ENCODE assay signal across 15 cellular contexts in the genomic region with DNA sequence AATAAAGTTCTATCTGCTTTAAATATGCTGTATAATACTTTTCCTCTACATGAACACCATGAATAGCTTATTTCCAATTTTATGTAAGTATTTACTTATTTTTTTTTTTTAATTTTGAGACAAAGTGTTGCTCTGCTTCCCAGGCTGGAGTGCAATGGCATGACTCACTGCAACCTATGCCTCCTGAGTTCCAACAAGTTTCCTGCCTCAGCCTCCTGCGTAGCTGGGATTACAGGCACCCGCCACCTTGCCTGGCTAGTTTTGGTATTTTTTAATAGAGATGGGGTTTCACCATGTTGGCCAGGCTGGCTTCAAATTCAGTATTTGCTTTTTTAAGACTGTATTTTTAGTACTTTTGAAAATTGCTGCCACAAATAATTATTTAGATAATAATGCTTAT.
DNase-seq lines count a peak whose midpoint lies in the region; ATAC-seq and TF ChIP-seq lines count a peak whose summit lies in the region.
"Had no signal": no experiment of that assay in that cellular context is flagged by ENCODE, and none has a peak within 500 bp of the region (broad histone marks: within the 10 kb centered on the region; RNA-seq: fewer than 3 reads in every experiment).

No MANE protein-coding gene starts in this region.

- no peak overlapping the region for H2BK120ac ChIP-seq in trophoblast cell (ENCODE audit: insufficient read depth, low read length, poor library complexity)

- H3K14ac ChIP-seq in trophoblast cell (ENCODE audit: low read length): no peak overlapping the region

- WGBS in trophoblast cell (ENCODE audit: extremely low coverage, insufficient coverage, insufficient read length): no CpG with 5 or more reads among the region's 2 CpGs

- peaks cover 2% of the 10 kb centered on the region for H3K79me1 ChIP-seq in trophoblast cell (ENCODE audit: low read length)

- no peak overlapping the region for H3K9ac ChIP-seq in trophoblast cell (ENCODE audit: low read length)
- H3K9ac ChIP-seq: BLaER1 treated with 17β-estradiol and CSF1 and Interleukin-3, amounts not matched to agents 10 nM and 100 nM had no signal

- H3K4ac ChIP-seq in trophoblast cell (ENCODE audit: low read depth, low read length): no peak overlapping the region

- H4K91ac ChIP-seq in trophoblast cell (ENCODE audit: low read depth, low read length): no peak overlapping the region

- H3K4me1 ChIP-seq in trophoblast cell (ENCODE audit: control insufficient read depth in 1 of 2, insufficient read depth in 2 of 2, low read length in 2 of 2): peaks cover 0 to 2% of the 10 kb centered on the region in 2 experiments
- H3K4me1 ChIP-seq: BLaER1 treated with 17β-estradiol and CSF1 and Interleukin-3, amounts not matched to agents 10 nM and 100 nM had no signal

- H4K12ac ChIP-seq in trophoblast cell (ENCODE audit: low read depth, low read length): no peak overlapping the region

- TF ChIP-seq CTCF in epithelial cell of esophagus (IDR thresholded peaks at IDR 0.05; ENCODE audit: insufficient read depth, low read depth, low read length, missing control alignments): no peak

- ATAC-seq in GM19455 (IDR thresholded peaks at IDR 0.05; ENCODE audit: unreplicated experiment): no peak
- ATAC-seq: GM23338 had no signal

- H2AK5ac ChIP-seq in trophoblast cell (ENCODE audit: low read length): no peak overlapping the region

- H3K27me3 ChIP-seq in trophoblast cell (ENCODE audit: insufficient read depth, low read length): no peaks in the 10 kb centered on the region
- H3K27me3 ChIP-seq: BLaER1 treated with 17β-estradiol and CSF1 and Interleukin-3, amounts not matched to agents 10 nM and 100 nM had no signal

- H3K23ac ChIP-seq in trophoblast cell (ENCODE audit: low read length): no peak overlapping the region

- H2BK12ac ChIP-seq in trophoblast cell (ENCODE audit: low read length): no peak overlapping the region

- H3K4me2 ChIP-seq in trophoblast cell (ENCODE audit: low read length): no peak overlapping the region
- H3K4me2 ChIP-seq: BLaER1 treated with 17β-estradiol and CSF1 and Interleukin-3, amounts not matched to agents 10 nM and 100 nM; GM23338 had no signal

- DNase-seq in EL (peak; percentile 32), M059J (ENCODE audit: low read depth) (peak; percentile 6), epithelial cell of esophagus (ENCODE audit: low read depth) (peak; percentile 58), trophoblast cell (peak; percentile 63 to 74), NCI-H1694 treated with DMSO at 0.1 percent for 48 hours (lab: John Stamatoyannopoulos, UW) (no peak), GM03348 (ENCODE audit: low spot score) (no peak), HPDE6-E6E7 (ENCODE audit: extremely low spot score) (no peak)
- DNase-seq: ACHN; CD4-positive, CD25-positive, alpha-beta regulatory T cell; DMS53; GF-D8; H7 had no signal

- H3K18ac ChIP-seq in trophoblast cell (ENCODE audit: low read length): no peak overlapping the region

- H2AFZ ChIP-seq in trophoblast cell (ENCODE audit: insufficient read depth, low read length, poor library complexity): no peak overlapping the region

- H3K36me3 ChIP-seq in trophoblast cell (ENCODE audit: control insufficient read depth in 1 of 2, insufficient read depth in 2 of 2, low read length in 2 of 2): no peaks in the 10 kb centered on the region
- H3K36me3 ChIP-seq: BLaER1 treated with 17β-estradiol and CSF1 and Interleukin-3, amounts not matched to agents 10 nM and 100 nM had no signal

- no peak overlapping the region for H2BK5ac ChIP-seq in trophoblast cell (ENCODE audit: low read depth, low read length, poor library complexity)

- H3K79me2 ChIP-seq in trophoblast cell (ENCODE audit: control insufficient read depth, insufficient read depth, low read length, poor library complexity): no peaks in the 10 kb centered on the region

- H3K27ac ChIP-seq in trophoblast cell (ENCODE audit: low read depth, low read length): no peak overlapping the region
- H3K27ac ChIP-seq: BLaER1 treated with 17β-estradiol and CSF1 and Interleukin-3, amounts not matched to agents 10 nM and 100 nM had no signal

- H3K4me3 ChIP-seq in epithelial cell of esophagus (ENCODE audit: low read length): no peak overlapping the region
- no peak overlapping the region for H3K4me3 ChIP-seq in trophoblast cell (ENCODE audit: low read depth, low read length)
- H3K4me3 ChIP-seq: BLaER1 treated with 17β-estradiol and CSF1 and Interleukin-3, amounts not matched to agents 10 nM and 100 nM; GM23338 had no signal

- no peaks in the 10 kb centered on the region for H3K9me3 ChIP-seq in trophoblast cell (ENCODE audit: insufficient read depth, low read depth, low read length)
- H3K9me3 ChIP-seq: BLaER1 treated with 17β-estradiol and CSF1 and Interleukin-3, amounts not matched to agents 10 nM and 100 nM had no signal

- no peak overlapping the region for H4K8ac ChIP-seq in trophoblast cell (ENCODE audit: low read depth, low read length)

Comparison
In these comparisons a context has a peak if more than half of its experiments do, and no peak if none do; other contexts are left out.
1. DNase-seq: peak in EL (single experiment), M059J (single experiment), epithelial cell of esophagus (single experiment) and trophoblast cell (2 of 2); none in NCI-H1694 treated with DMSO at 0.1 percent for 48 hours (single experiment), GM03348 (single experiment) and HPDE6-E6E7 (single experiment).